Comparison of ENCODE assay signal across 37 cellular contexts in the genomic region with DNA sequence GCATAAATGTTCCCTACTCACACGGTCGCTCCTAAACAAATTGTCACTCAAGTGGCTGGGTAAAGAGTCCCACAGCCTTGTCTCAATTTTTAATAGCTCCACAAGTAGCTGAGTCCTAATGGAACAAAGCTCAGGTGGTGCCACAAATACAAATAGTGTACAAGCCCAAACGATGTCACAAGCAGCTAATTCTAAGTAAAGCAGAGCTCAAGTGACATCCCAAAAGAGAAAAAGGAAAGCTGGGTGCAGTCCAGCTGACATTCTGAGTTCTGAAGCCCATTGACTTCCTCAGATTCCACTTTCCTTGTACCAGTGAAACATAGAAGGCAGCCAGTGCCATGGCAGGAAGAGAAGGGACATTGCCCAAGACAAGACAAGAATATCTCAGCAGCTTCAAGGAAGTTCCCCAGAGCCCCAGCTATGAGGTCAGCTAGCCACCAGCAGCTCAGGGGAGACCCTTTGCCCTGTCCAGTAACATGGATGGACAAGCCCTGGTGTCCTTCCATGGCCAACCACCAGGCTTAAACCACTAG.
"Had no signal": no experiment of that assay in that cellular context is flagged by ENCODE, and none has a peak within 500 bp of the region (broad histone marks: within the 10 kb centered on the region; RNA-seq: fewer than 3 reads in every experiment).

No MANE protein-coding gene starts in this region.

- H3K27ac ChIP-seq: adrenal gland, epithelial cell of prostate, heart left ventricle had no signal

- H3K27ac Mint-ChIP-seq: activated CD4-positive, alpha-beta memory T cell treated with anti-CD3 and anti-CD28 coated beads for 36 hours; activated CD4-positive, alpha-beta T cell treated with anti-CD3 and anti-CD28 coated beads for 36 hours; activated CD4-positive, alpha-beta T cell treated with anti-CD3 and anti-CD28 coated beads, Interleukin-2, amount 10 ng/mL, durations not matched to agents 24 days and 14 days; activated CD8-positive, alpha-beta memory T cell treated with anti-CD3 and anti-CD28 coated beads, Interleukin-2, amount 10 ng/mL, durations not matched to agents 7 days and 5 days; activated CD8-positive, alpha-beta T cell treated with anti-CD3 and anti-CD28 coated beads, Interleukin-2, amount 10 ng/mL, durations not matched to agents 7 days and 5 days; activated naive CD4-positive, alpha-beta T cell treated with anti-CD3 and anti-CD28 coated beads for 36 hours; activated naive CD4-positive, alpha-beta T cell treated with anti-CD3 and anti-CD28 coated beads, Interleukin-2, amount 50 U/mL, for 24 hours; activated naive CD8-positive, alpha-beta T cell treated with anti-CD3 and anti-CD28 coated beads for 36 hours; activated naive CD8-positive, alpha-beta T cell treated with anti-CD3 and anti-CD28 coated beads, Interleukin-2, amount 50 U/mL, for 24 hours; activated T-helper 1 cell treated with anti-CD3 and anti-CD28 coated beads, Interleukin-12 subunit alpha, Interleukin-12 subunit beta, Interleukin-2, Interleukin-4 antibody, amounts not matched to agents 30 ng/mL and 10 ng/mL and 1 ng/mL, durations not matched to agents 14 hours and 24 hours and 36 hours; activated T-helper 2 cell treated with anti-CD3 and anti-CD28 coated beads, Interferon-gamma antibody, Interleukin-2, Interleukin-4, amounts not matched to agents 10 μg/mL and 5 μg/mL and 100 μg/mL, durations not matched to agents 14 hours and 24 hours and 36 hours; brain; effector memory CD8-positive, alpha-beta T cell; T-helper 17 cell; T-helper 2 cell treated with Interferon-gamma antibody and Interleukin-4, amounts not matched to agents 5 μg/mL and 100 μg/mL, for 36 hours had no signal

- H3K4me3 ChIP-seq: adrenal gland, heart left ventricle had no signal

- H3K36me3 Mint-ChIP-seq: activated CD4-positive, alpha-beta memory T cell treated with anti-CD3 and anti-CD28 coated beads for 36 hours; activated CD8-positive, alpha-beta memory T cell treated with anti-CD3 and anti-CD28 coated beads, Interleukin-2, amount 10 ng/mL, durations not matched to agents 7 days and 5 days; activated naive CD4-positive, alpha-beta T cell treated with anti-CD3 and anti-CD28 coated beads, Interleukin-2, amount 50 U/mL, for 24 hours; activated naive CD8-positive, alpha-beta T cell treated with anti-CD3 and anti-CD28 coated beads for 36 hours; brain had no signal

- FAIRE-seq: colon, endometrium, endothelial cell of umbilical vein, frontal cortex had no signal

- H3K4me3 Mint-ChIP-seq: activated CD4-positive, alpha-beta memory T cell treated with anti-CD3 and anti-CD28 coated beads for 36 hours; activated CD4-positive, alpha-beta T cell treated with anti-CD3 and anti-CD28 coated beads for 36 hours; activated CD4-positive, alpha-beta T cell treated with anti-CD3 and anti-CD28 coated beads, Interleukin-2, amount 10 ng/mL, durations not matched to agents 24 days and 14 days; activated CD8-positive, alpha-beta memory T cell treated with anti-CD3 and anti-CD28 coated beads, Interleukin-2, amount 10 ng/mL, durations not matched to agents 7 days and 5 days; activated CD8-positive, alpha-beta T cell treated with anti-CD3 and anti-CD28 coated beads, Interleukin-2, amount 10 ng/mL, durations not matched to agents 7 days and 5 days; activated naive CD4-positive, alpha-beta T cell treated with anti-CD3 and anti-CD28 coated beads for 36 hours; activated naive CD4-positive, alpha-beta T cell treated with anti-CD3 and anti-CD28 coated beads, Interleukin-2, amount 50 U/mL, for 24 hours; activated naive CD8-positive, alpha-beta T cell treated with anti-CD3 and anti-CD28 coated beads for 36 hours; activated naive CD8-positive, alpha-beta T cell treated with anti-CD3 and anti-CD28 coated beads, Interleukin-2, amount 50 U/mL, for 24 hours; activated T-helper 1 cell treated with anti-CD3 and anti-CD28 coated beads, Interleukin-12 subunit alpha, Interleukin-12 subunit beta, Interleukin-2, Interleukin-4 antibody, amounts not matched to agents 30 ng/mL and 10 ng/mL and 1 ng/mL, durations not matched to agents 14 hours and 24 hours and 36 hours; brain; effector memory CD8-positive, alpha-beta T cell; T-helper 17 cell; T-helper 2 cell treated with Interferon-gamma antibody and Interleukin-4, amounts not matched to agents 5 μg/mL and 100 μg/mL, for 36 hours had no signal

- H3K9me3 Mint-ChIP-seq: activated naive CD4-positive, alpha-beta T cell treated with anti-CD3 and anti-CD28 coated beads, Interleukin-2, amount 50 U/mL, for 24 hours; activated naive CD8-positive, alpha-beta T cell treated with anti-CD3 and anti-CD28 coated beads for 36 hours; T-helper 2 cell treated with Interferon-gamma antibody and Interleukin-4, amounts not matched to agents 5 μg/mL and 100 μg/mL, for 36 hours had no signal

- H3K4me1 Mint-ChIP-seq: activated CD4-positive, alpha-beta T cell treated with anti-CD3 and anti-CD28 coated beads for 36 hours; activated CD4-positive, alpha-beta T cell treated with anti-CD3 and anti-CD28 coated beads, Interleukin-2, amount 10 ng/mL, durations not matched to agents 24 days and 14 days; activated CD8-positive, alpha-beta memory T cell treated with anti-CD3 and anti-CD28 coated beads, Interleukin-2, amount 10 ng/mL, durations not matched to agents 7 days and 5 days; activated naive CD4-positive, alpha-beta T cell treated with anti-CD3 and anti-CD28 coated beads, Interleukin-2, amount 50 U/mL, for 24 hours; activated naive CD8-positive, alpha-beta T cell treated with anti-CD3 and anti-CD28 coated beads for 36 hours; activated naive CD8-positive, alpha-beta T cell treated with anti-CD3 and anti-CD28 coated beads, Interleukin-2, amount 50 U/mL, for 24 hours; T-helper 17 cell had no signal

- H3K4me1 ChIP-seq: adrenal gland had no signal

- H3K27me3 ChIP-seq: adrenal gland, heart left ventricle had no signal

- H3K36me3 ChIP-seq: adrenal gland, heart left ventricle had no signal

- H3K9me3 ChIP-seq: adrenal gland had no signal

- ATAC-seq: activated CD4-positive, alpha-beta T cell treated with anti-CD3 and anti-CD28 coated beads for 36 hours; activated CD8-positive, alpha-beta memory T cell treated with anti-CD3 and anti-CD28 coated beads, Interleukin-2, amount 10 ng/mL, durations not matched to agents 7 days and 5 days; activated CD8-positive, alpha-beta T cell treated with anti-CD3 and anti-CD28 coated beads, Interleukin-2, amount 10 ng/mL, durations not matched to agents 7 days and 5 days; activated naive CD8-positive, alpha-beta T cell treated with anti-CD3 and anti-CD28 coated beads, Interleukin-2, amount 50 U/mL, for 24 hours; effector memory CD8-positive, alpha-beta T cell; T-helper 17 cell had no signal

- DNase-seq: activated CD4-positive, alpha-beta memory T cell treated with anti-CD3 and anti-CD28 coated beads for 36 hours; activated CD4-positive, alpha-beta T cell treated with anti-CD3 and anti-CD28 coated beads for 36 hours; activated CD4-positive, alpha-beta T cell treated with anti-CD3 and anti-CD28 coated beads, Interleukin-2, amount 10 ng/mL, durations not matched to agents 24 days and 14 days; activated CD4-positive, CD25-positive, alpha-beta regulatory T cell; activated CD4-positive, CD25-positive, alpha-beta regulatory T cell treated with anti-CD3 and anti-CD28 coated beads, Interleukin-2, amount 50 U/mL, for 72 hours; activated CD8-positive, alpha-beta memory T cell treated with anti-CD3 and anti-CD28 coated beads, Interleukin-2, amount 10 ng/mL, durations not matched to agents 7 days and 5 days; activated CD8-positive, alpha-beta memory T cell treated with anti-CD3 and anti-CD28 coated beads, Interleukin-2, amount 50 U/mL, for 4 hours; activated CD8-positive, alpha-beta T cell treated with anti-CD3 and anti-CD28 coated beads, Interleukin-2, amount 10 ng/mL, durations not matched to agents 7 days and 5 days; activated effector memory CD4-positive, alpha-beta T cell treated with anti-CD3 and anti-CD28 coated beads, Interleukin-2, amount 50 U/mL, for 16 hours; activated naive CD4-positive, alpha-beta T cell treated with anti-CD3 and anti-CD28 coated beads for 36 hours; activated naive CD8-positive, alpha-beta T cell treated with anti-CD3 and anti-CD28 coated beads for 36 hours; activated naive CD8-positive, alpha-beta T cell treated with anti-CD3 and anti-CD28 coated beads, Interleukin-2, amount 50 U/mL, for 24 hours; activated T-cell treated with anti-CD3 and anti-CD28 coated beads, Interleukin-2, amount 50 U/mL, for 1 hour; activated T-cell treated with anti-CD3 and anti-CD28 coated beads, Interleukin-2, amount 50 U/mL, for 48 hours; adrenal gland; amygdala; aorta; caudate nucleus; cortex of kidney; dermis blood vessel endothelial cell; effector CD4-positive, alpha-beta T cell; effector memory CD8-positive, alpha-beta T cell; glutamatergic neuron; T-helper 1 cell; T-helper 17 cell; T1000 had no signal

- H3K27me3 Mint-ChIP-seq: activated CD4-positive, alpha-beta memory T cell treated with anti-CD3 and anti-CD28 coated beads for 36 hours; activated CD4-positive, alpha-beta T cell treated with anti-CD3 and anti-CD28 coated beads, Interleukin-2, amount 10 ng/mL, durations not matched to agents 24 days and 14 days; activated CD8-positive, alpha-beta memory T cell treated with anti-CD3 and anti-CD28 coated beads, Interleukin-2, amount 10 ng/mL, durations not matched to agents 7 days and 5 days; activated naive CD4-positive, alpha-beta T cell treated with anti-CD3 and anti-CD28 coated beads, Interleukin-2, amount 50 U/mL, for 24 hours; activated naive CD8-positive, alpha-beta T cell treated with anti-CD3 and anti-CD28 coated beads, Interleukin-2, amount 50 U/mL, for 24 hours; brain; T-helper 17 cell had no signal
